ENCODE assay signal across 8 cellular contexts in the genomic region with DNA sequence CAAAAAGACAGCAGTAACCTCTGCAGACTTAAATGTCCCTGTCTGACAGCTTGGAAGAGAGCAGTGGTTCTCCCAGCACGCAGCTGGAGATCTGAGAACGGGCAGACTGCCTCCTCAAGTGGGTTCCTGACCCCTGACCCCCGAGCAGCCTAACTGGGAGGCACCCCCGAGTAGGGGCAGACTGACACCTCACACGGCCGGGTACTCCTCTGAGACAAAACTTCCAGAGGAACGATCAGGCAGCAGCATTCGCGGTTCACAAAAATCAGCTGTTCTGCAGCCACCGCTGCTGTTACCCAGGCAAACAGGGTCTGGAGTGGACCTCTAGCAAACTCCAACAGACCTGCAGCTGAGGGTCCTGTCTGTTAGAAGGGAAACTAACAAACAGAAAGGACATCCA. TPM values are rescaled to one million over a fixed set of nuclear protein-coding genes. Genes with fewer than 3 reads are reported as not detected.
"Had no signal": no experiment of that assay in that cellular context is flagged by ENCODE, and none has a peak within 500 bp of the region (broad histone marks: within the 10 kb centered on the region; RNA-seq: fewer than 3 reads in every experiment).

No MANE protein-coding gene starts in this region.

RNA-seq across cellular contexts. Expression of a gene that starts 22.7 kb away (rescaled TPM):
- total RNA-seq: HT-29, IMR-90, M059J, OCI-LY7, PC-3, Right ventricle myocardium superior, SK-MEL-5 had no signal
- polyA plus RNA-seq: IMR-90, SK-N-SH had no signal
